Comparison of ENCODE assay signal across 8 cellular contexts in the genomic region with DNA sequence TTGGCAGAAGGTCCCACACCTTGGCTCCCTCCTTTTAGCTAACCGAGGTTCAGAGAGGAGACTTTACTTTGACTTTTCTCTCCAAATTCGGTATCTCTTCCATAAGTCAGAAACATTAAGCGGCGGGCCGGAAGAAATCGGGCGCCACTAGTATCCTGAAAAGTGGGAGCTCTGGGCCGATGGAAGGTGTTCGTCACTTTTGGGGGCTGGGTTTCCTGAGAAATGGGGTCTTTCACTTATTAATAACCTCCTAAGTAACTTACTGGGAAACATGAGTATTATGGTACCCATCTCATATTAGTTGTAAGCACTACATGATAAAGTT. TPM values are rescaled to one million over a fixed set of nuclear protein-coding genes. Genes with fewer than 3 reads are reported as not detected.
DNase-seq lines count a peak whose midpoint lies in the region; ATAC-seq and TF ChIP-seq lines count a peak whose summit lies in the region.

No MANE protein-coding gene starts in this region.

- peaks cover 0 to 13% (median 0%) of the 10 kb centered on the region in 11 experiments; a peak in 6 of 22 replicates for H4K20me1 ChIP-seq in BLaER1 treated with 17β-estradiol and CSF1 and Interleukin-3, amounts not matched to agents 10 nM and 100 nM
- H4K20me1 ChIP-seq in Karpas-422 (ENCODE audit: insufficient read depth, low read depth, low read length) (0 out of 2 replicates have a peak, but pooled peaks cover 3% of the 10 kb centered on the region), neural cell (ENCODE audit: insufficient read depth) (no peaks in the 10 kb centered on the region)

- H3K36me3 ChIP-seq in BLaER1 treated with 17β-estradiol and CSF1 and Interleukin-3, amounts not matched to agents 10 nM and 100 nM: peaks cover 0 to 16% (median 12%) of the 10 kb centered on the region in 11 experiments; a peak in 15 of 22 replicates
- H3K36me3 ChIP-seq in Karpas-422 (ENCODE audit: insufficient read depth, low read length): no peaks in the 10 kb centered on the region
- no peaks in the 10 kb centered on the region for H3K36me3 ChIP-seq in neural cell (ENCODE audit: insufficient read depth, low read length)

- H3K4me2 ChIP-seq in BLaER1 treated with 17β-estradiol and CSF1 and Interleukin-3, amounts not matched to agents 10 nM and 100 nM: peak overlapping the region; percentile 83 to 96 (median 90)
- H3K4me2 ChIP-seq in Karpas-422 (ENCODE audit: low read depth, low read length, poor library complexity, severe bottlenecking) (peak overlapping the region; percentile 96), neural cell (ENCODE audit: low read length) (peak overlapping the region; percentile 14)

- TF ChIP-seq RAD21 in neural cell (conservative IDR thresholded peaks at IDR 0.05): no peak

- no peak for ATAC-seq in GM21423 (IDR thresholded peaks at IDR 0.05; ENCODE audit: unreplicated experiment)

- peaks cover 11% of the 10 kb centered on the region for H3K79me2 ChIP-seq in Karpas-422 (ENCODE audit: low read length)
- H3K79me2 ChIP-seq in neural cell (replicated peaks; ENCODE audit: insufficient read depth, low read length): no peaks in the 10 kb centered on the region

- H3K27me3 ChIP-seq in BLaER1 treated with 17β-estradiol and CSF1 and Interleukin-3, amounts not matched to agents 10 nM and 100 nM: no peaks in the 10 kb centered on the region
- no peaks in the 10 kb centered on the region for H3K27me3 ChIP-seq in Karpas-422 (ENCODE audit: low read length)
- H3K27me3 ChIP-seq in dorsolateral prefrontal cortex: no peaks in the 10 kb centered on the region
- H3K27me3 ChIP-seq in neural cell (ENCODE audit: insufficient read depth, low read depth, low read length): peaks cover 5% of the 10 kb centered on the region

- peak overlapping the region; percentile 83 to 96 (median 93) for H3K9ac ChIP-seq in BLaER1 treated with 17β-estradiol and CSF1 and Interleukin-3, amounts not matched to agents 10 nM and 100 nM
- H3K9ac ChIP-seq in Karpas-422 (ENCODE audit: low read length) (peak overlapping the region; percentile 86), neural cell (ENCODE audit: low read length) (peak overlapping the region; percentile 57)

- H2AFZ ChIP-seq in Karpas-422 (ENCODE audit: low read length): peak overlapping the region; percentile 47; the same call in 1 of the 2 replicates
- no peak overlapping the region for H2AFZ ChIP-seq in neural cell (ENCODE audit: low read depth, low read length)

- intact Hi-C loops in dorsolateral prefrontal cortex (cut with DNase I): loop anchor here (2.0 to 10.0 kb wide), 2 partner anchors 86 to 722 kb away; partner anchors contain the start of gene NR4A3 (in 1 of the 2)

- H3K9me2 ChIP-seq in Karpas-422 (replicated peaks; ENCODE audit: insufficient read depth, low read length) (no peaks in the 10 kb centered on the region), neural cell (ENCODE audit: insufficient read depth, low read length) (no peaks in the 10 kb centered on the region)

- TF ChIP-seq CTCF in dorsolateral prefrontal cortex (IDR thresholded peaks at IDR 0.05 in 54 of 56, conservative IDR thresholded peaks at IDR 0.05 in 2 of 56; ENCODE audit: low read depth in 1 of 56, partially characterized antibody in 56 of 56): no peak
- TF ChIP-seq CTCF in neural cell (IDR thresholded peaks at IDR 0.05; ENCODE audit: poor library complexity, severe bottlenecking): no peak

- DNase-seq in Karpas-422 (no peak), dorsolateral prefrontal cortex (no peak), islet precursor cell (no peak), NCI-H128 (lab: John Stamatoyannopoulos, UW; ENCODE audit: unreplicated experiment) (no peak), GM03348 (ENCODE audit: low spot score) (no peak)

- H3K4me3 ChIP-seq in BLaER1 treated with 17β-estradiol and CSF1 and Interleukin-3, amounts not matched to agents 10 nM and 100 nM: peak overlapping the region; percentile 70 to 97 (median 82)
- peak overlapping the region; percentile 89 for H3K4me3 ChIP-seq in Karpas-422 (ENCODE audit: low read length)
- H3K4me3 ChIP-seq in dorsolateral prefrontal cortex: peak overlapping the region; percentile 60 to 100 (median 96)
- peak overlapping the region; percentile 73 for H3K4me3 ChIP-seq in neural cell (ENCODE audit: low read length)

- H3K4me1 ChIP-seq in BLaER1 treated with 17β-estradiol and CSF1 and Interleukin-3, amounts not matched to agents 10 nM and 100 nM: peaks cover 12 to 25% (median 20%) of the 10 kb centered on the region in 10 experiments
- peaks cover 22% of the 10 kb centered on the region for H3K4me1 ChIP-seq in Karpas-422 (ENCODE audit: low read length)

- no peak for TF ChIP-seq EP300 in neural cell (conservative IDR thresholded peaks at IDR 0.05; ENCODE audit: poor library complexity, severe bottlenecking)

- H3K27ac ChIP-seq in BLaER1 treated with 17β-estradiol and CSF1 and Interleukin-3, amounts not matched to agents 10 nM and 100 nM: peak overlapping the region; percentile 87 to 97 (median 94)
- H3K27ac ChIP-seq in Karpas-422 (ENCODE audit: low read length) (no peak overlapping the region), dorsolateral prefrontal cortex (peak overlapping the region in 55 of 59 donors; percentile 51 to 98 (median 92)), neural cell (ENCODE audit: low read length) (no peak overlapping the region)

- H3F3A ChIP-seq in neural cell (ENCODE audit: insufficient read depth, low read length, poor library complexity, severe bottlenecking): no peaks in the 10 kb centered on the region

- H3K9me3 ChIP-seq in BLaER1 treated with 17β-estradiol and CSF1 and Interleukin-3, amounts not matched to agents 10 nM and 100 nM (replicated peaks in 1 of 11): no peaks in the 10 kb centered on the region; a peak in 1 of 22 replicates
- no peaks in the 10 kb centered on the region for H3K9me3 ChIP-seq in Karpas-422 (ENCODE audit: low read length)
- H3K9me3 ChIP-seq in neural cell (ENCODE audit: low read length): no peaks in the 10 kb centered on the region

TF ChIP-seq in neural cell, 6 proteins besides CTCF, POLR2A, EP300 and RAD21:
- no peak for TF ChIP-seq TAF1 (IDR thresholded peaks at IDR 0.05; ENCODE audit: low read depth)
- TF ChIP-seq SMC3 (conservative IDR thresholded peaks at IDR 0.05; ENCODE audit: poor library complexity): no peak
- TF ChIP-seq REST (IDR thresholded peaks at IDR 0.05; ENCODE audit: borderline replicate concordance): no peak
- no peak for TF ChIP-seq POLR2AphosphoS5 (IDR thresholded peaks at IDR 0.05)
- no peak for TF ChIP-seq EZH2 (IDR thresholded peaks at IDR 0.05; ENCODE audit: borderline replicate concordance, insufficient read depth, low read length, poor library complexity, severe bottlenecking)
- no peak for TF ChIP-seq MXI1 (conservative IDR thresholded peaks at IDR 0.05; ENCODE audit: poor library complexity, severe bottlenecking)

RNA-seq across cellular contexts. Expression of gene STX17, which starts 0.7 kb away (rescaled TPM):
- total RNA-seq in Karpas-422 (2014; rRNA removed; shearing (Covaris generic); ENCODE audit: low replicate concordance): 16.4 and 21.4 TPM in 2 replicates
- total RNA-seq in dorsolateral prefrontal cortex: 10 to 100 TPM; 24.2 to 64.4 (median 36.5) TPM
- polyA plus RNA-seq in neural cell: 3.0 and 3.3 TPM in 2 replicates
- 6.9 and 8.0 TPM in 2 replicates for polyA minus RNA-seq in neural cell

Comparison
In these comparisons a context has a peak if more than half of its experiments do, and no peak if none do; other contexts are left out.
1. H3K27ac ChIP-seq: peak in BLaER1 treated with 17β-estradiol and CSF1 and Interleukin-3, amounts not matched to agents 10 nM and 100 nM (11 of 11) and dorsolateral prefrontal cortex (55 of 59); none in Karpas-422 (single experiment) and neural cell (single experiment).
2. H3K4me2 ChIP-seq: peak in every context shown above with its lines; median percentile 96 in Karpas-422; 90 in BLaER1 treated with 17β-estradiol and CSF1 and Interleukin-3, amounts not matched to agents 10 nM and 100 nM; 14 in neural cell.
3. Peak in every context shown above with its lines, with median percentiles within 50 percentile points of each other: H3K4me3 ChIP-seq and H3K9ac ChIP-seq.